17 cellular contexts compared by ENCODE assay signal in the genomic region with DNA sequence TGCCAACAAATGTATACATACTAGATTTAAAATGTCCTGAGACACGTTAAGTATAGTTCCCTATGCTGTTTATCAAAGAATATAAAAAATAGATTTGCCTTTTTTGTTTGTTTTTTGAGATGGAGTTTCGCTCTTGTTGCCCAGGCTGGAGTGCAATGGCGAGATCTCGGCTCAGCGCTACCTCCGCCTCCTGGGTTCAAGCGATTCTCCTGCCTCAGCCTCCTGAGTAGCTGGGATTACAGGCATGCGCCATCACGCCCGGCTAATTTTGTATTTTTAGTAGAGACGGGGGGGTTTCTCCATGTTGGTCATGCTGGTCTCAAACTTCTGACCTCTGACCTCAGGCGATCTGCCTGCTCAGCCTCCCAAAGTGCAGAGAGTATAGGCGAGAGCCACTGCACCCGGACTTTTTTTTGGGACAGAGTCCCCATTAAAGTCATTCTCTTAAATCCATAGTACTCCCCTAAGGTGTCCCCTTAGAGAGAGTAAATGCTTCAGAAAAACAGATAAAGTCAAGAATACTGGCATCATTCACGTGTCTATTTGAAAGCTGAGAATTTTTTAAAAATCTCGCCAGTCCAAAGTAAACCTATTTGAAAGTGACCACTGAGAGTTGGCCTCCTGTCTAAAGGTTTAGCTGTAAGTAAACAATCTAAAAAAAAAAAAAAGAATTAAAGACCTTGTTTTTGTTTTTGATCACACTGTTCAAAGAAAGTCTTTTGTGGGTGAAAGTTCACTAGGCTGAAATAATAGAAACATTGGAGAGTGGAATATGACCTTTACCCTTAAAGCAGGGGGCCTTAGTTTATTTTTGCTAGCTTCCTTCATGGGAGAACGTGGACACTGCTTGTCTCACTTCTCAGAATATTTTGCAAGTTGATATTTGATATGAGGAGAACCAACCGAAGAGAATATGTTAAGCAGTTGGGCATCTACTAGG. TPM values are rescaled to one million over a fixed set of nuclear protein-coding genes. Genes with fewer than 3 reads are reported as not detected.
DNase-seq lines count a peak whose midpoint lies in the region; ATAC-seq, FAIRE-seq and TF ChIP-seq lines count a peak whose summit lies in the region.
"Had no signal": no experiment of that assay in that cellular context is flagged by ENCODE, and none has a peak within 500 bp of the region (broad histone marks: within the 10 kb centered on the region; RNA-seq: fewer than 3 reads in every experiment).

No MANE protein-coding gene starts in this region.

- dilution Hi-C loops in endothelial cell of umbilical vein (cut with MboI; ENCODE audit: extremely low pct_ligation_motif_present, low sequenced_read_pairs): no loop called here

- H4K8ac ChIP-seq in H9 (replicated peaks; ENCODE audit: insufficient read length, low read depth, low read length): no peak overlapping the region

- H3K27ac ChIP-seq in H9 (ENCODE audit: insufficient read length, low read depth, low read length): no peak overlapping the region
- H3K27ac ChIP-seq in endothelial cell of umbilical vein (ENCODE audit: insufficient read depth, low read depth, low read length): no peak overlapping the region
- H3K27ac ChIP-seq in liver (ENCODE audit: low read depth in 1 of 2, low read length in 2 of 2): peak overlapping the region; percentile 75 to 76
- H3K27ac ChIP-seq: C4-2B had no signal

- no peak overlapping the region for H3K4ac ChIP-seq in H9 (ENCODE audit: low read depth, low read length)

- no peak overlapping the region for H2BK120ac ChIP-seq in H9 (ENCODE audit: low read depth, low read length, poor library complexity, severe bottlenecking)

- intact Hi-C loops in endothelial cell of umbilical vein (cut with micrococcal nuclease): no loop called here

- H3K23me2 ChIP-seq in H9 (ENCODE audit: insufficient read length, low read depth, low read length, poor library complexity, severe bottlenecking): no peaks in the 10 kb centered on the region

- no peak overlapping the region for H4K91ac ChIP-seq in H9 (ENCODE audit: insufficient read length, low read depth, low read length)

- H2BK15ac ChIP-seq in H9 (ENCODE audit: low read depth, low read length): no peak overlapping the region

- no peak overlapping the region for H2BK12ac ChIP-seq in H9 (ENCODE audit: insufficient read length, low read depth, low read length)

- H3K9me3 ChIP-seq in H9 (ENCODE audit: control insufficient read depth, low read depth, low read length) (no peaks in the 10 kb centered on the region), endothelial cell of umbilical vein (replicated peaks; ENCODE audit: control insufficient read depth, insufficient read depth, low read length) (no peaks in the 10 kb centered on the region), liver (ENCODE audit: control insufficient read depth in 4 of 4, low read length in 3 of 4) (no peaks in the 10 kb centered on the region)
- H3K9me3 ChIP-seq: BE2C had no signal

- H3K4me1 Mint-ChIP-seq in H9 (peaks cover 3% of the 10 kb centered on the region in 2 experiments; a peak in 3 of 4 replicates), progenitor cell of endocrine pancreas (ENCODE audit: low read depth) (peaks cover 6% of the 10 kb centered on the region)
- no peaks in the 10 kb centered on the region for H3K4me1 Mint-ChIP-seq in activated CD4-positive, alpha-beta T cell treated with anti-CD3 and anti-CD28 coated beads, Interleukin-2, amount 10 ng/mL, durations not matched to agents 7 days and 5 days
- H3K4me1 Mint-ChIP-seq: CD4-positive, alpha-beta memory T cell had no signal

- no peak for TF ChIP-seq POLR2A in endothelial cell of umbilical vein (IDR thresholded peaks at IDR 0.05; ENCODE audit: low read depth, low read length)

- no peaks in the 10 kb centered on the region for H3K27me3 ChIP-seq in H9 (ENCODE audit: insufficient read depth, low read length)
- H3K27me3 ChIP-seq in endothelial cell of umbilical vein (ENCODE audit: control insufficient read depth in 2 of 2, insufficient read depth in 2 of 2, low read length in 2 of 2): no peaks in the 10 kb centered on the region
- H3K27me3 ChIP-seq in liver (ENCODE audit: control insufficient read depth in 4 of 4, insufficient read depth in 4 of 4, low read length in 3 of 4): no peaks in the 10 kb centered on the region
- H3K27me3 ChIP-seq: BE2C had no signal

- H3K27me3 Mint-ChIP-seq in H9 (ENCODE audit: low read depth) (no peaks in the 10 kb centered on the region), progenitor cell of endocrine pancreas (no peaks in the 10 kb centered on the region)
- no peaks in the 10 kb centered on the region for H3K27me3 Mint-ChIP-seq in activated CD4-positive, alpha-beta T cell treated with anti-CD3 and anti-CD28 coated beads, Interleukin-2, amount 10 ng/mL, durations not matched to agents 7 days and 5 days
- H3K27me3 Mint-ChIP-seq: CD4-positive, alpha-beta memory T cell had no signal

- H3K79me2 ChIP-seq in H9 (ENCODE audit: insufficient read depth, low read length): no peaks in the 10 kb centered on the region
- no peaks in the 10 kb centered on the region for H3K79me2 ChIP-seq in endothelial cell of umbilical vein (ENCODE audit: control insufficient read depth, insufficient read depth, low read length)

- H3K4me3 Mint-ChIP-seq in H9: no peak overlapping the region
- no peak overlapping the region for H3K4me3 Mint-ChIP-seq in progenitor cell of endocrine pancreas (ENCODE audit: low read depth)
- H3K4me3 Mint-ChIP-seq in activated CD4-positive, alpha-beta T cell treated with anti-CD3 and anti-CD28 coated beads, Interleukin-2, amount 10 ng/mL, durations not matched to agents 7 days and 5 days: no peak overlapping the region
- H3K4me3 Mint-ChIP-seq: CD4-positive, alpha-beta memory T cell had no signal

- no peaks in the 10 kb centered on the region for H3K9me1 ChIP-seq in endothelial cell of umbilical vein (replicated peaks; ENCODE audit: control insufficient read depth, extremely low read depth, insufficient read depth, low read length)

- H3K79me1 ChIP-seq in H9 (ENCODE audit: insufficient read depth, low read depth, low read length, poor library complexity, severe bottlenecking): no peaks in the 10 kb centered on the region

- H3K4me3 ChIP-seq in endothelial cell of umbilical vein (replicated peaks in 1 of 3; ENCODE audit: insufficient read depth in 1 of 3, low read depth in 1 of 3, low read length in 3 of 3) (no peak overlapping the region), liver (ENCODE audit: low read depth in 1 of 3, low read length in 3 of 3) (no peak overlapping the region)

- H3K9me3 Mint-ChIP-seq in H9 (peaks cover 2 to 3% of the 10 kb centered on the region in 2 experiments; a peak in 1 of 5 replicates), progenitor cell of endocrine pancreas (ENCODE audit: low read depth) (no peaks in the 10 kb centered on the region)
- no peaks in the 10 kb centered on the region for H3K9me3 Mint-ChIP-seq in activated CD4-positive, alpha-beta T cell treated with anti-CD3 and anti-CD28 coated beads, Interleukin-2, amount 10 ng/mL, durations not matched to agents 7 days and 5 days
- H3K9me3 Mint-ChIP-seq: CD4-positive, alpha-beta memory T cell had no signal

- POLR2A ChIA-PET in endothelial cell of umbilical vein (lab: Charles Lee): no interaction called here
- POLR2A ChIA-PET in activated CD4-positive, alpha-beta T cell treated with anti-CD3 and anti-CD28 coated beads, Interleukin-2, amount 10 ng/mL, durations not matched to agents 7 days and 5 days (lab: Charles Lee): no interaction called here

- FAIRE-seq in endothelial cell of umbilical vein (lab: Jason Lieb, UNC): no peak
- FAIRE-seq: G401.6, GM12891, H54 had no signal

- H2AFZ ChIP-seq in H9 (ENCODE audit: low read length) (no peak overlapping the region), endothelial cell of umbilical vein (ENCODE audit: low read depth, low read length) (no peak overlapping the region)

- BruUV-seq in endothelial cell of umbilical vein (replicated peaks; lab: Mats Ljungman, UMichigan): no TSS peak

- no peak overlapping the region for H2AK5ac ChIP-seq in H9 (ENCODE audit: insufficient read length, low read length)

- H3K4me2 ChIP-seq in H9 (ENCODE audit: insufficient read depth, insufficient read length, low read length): no peak overlapping the region
- no peak overlapping the region for H3K4me2 ChIP-seq in endothelial cell of umbilical vein (ENCODE audit: insufficient read depth, low read length)

- H3K9ac ChIP-seq in H9 (ENCODE audit: extremely low read depth, insufficient read length, low read length) (no peak overlapping the region), endothelial cell of umbilical vein (replicated peaks; ENCODE audit: extremely low read depth, insufficient read depth, low read length) (no peak overlapping the region), liver (ENCODE audit: low read depth in 1 of 2, low read length in 2 of 2) (no peak overlapping the region)

- no CpG with 5 or more reads among the region's 18 CpGs for WGBS in H9 (ENCODE audit: extremely low coverage, insufficient read length, low lambda C conversion rate)
- 60% methylated on average over 18 of the region's 18 CpGs for WGBS in liver

- H3K14ac ChIP-seq in H9 (ENCODE audit: insufficient read depth, low read length): no peak overlapping the region

- H4K20me1 ChIP-seq in H9 (ENCODE audit: control insufficient read depth, insufficient read depth, insufficient read length): no peaks in the 10 kb centered on the region
- no peaks in the 10 kb centered on the region for H4K20me1 ChIP-seq in endothelial cell of umbilical vein (replicated peaks; ENCODE audit: control insufficient read depth, extremely low read depth, insufficient read depth, low read length)

- no peak overlapping the region for H2BK5ac ChIP-seq in H9 (ENCODE audit: insufficient read length, low read length)

- no peak overlapping the region for H3K18ac ChIP-seq in H9 (ENCODE audit: insufficient read length, low read depth, low read length)

- no peak overlapping the region for H3K56ac ChIP-seq in H9 (ENCODE audit: insufficient read length, low read depth, low read length)

- no peak overlapping the region for H4K5ac ChIP-seq in H9 (ENCODE audit: insufficient read length, low read depth, low read length)

- DNase-seq in H9 (no peak), endothelial cell of umbilical vein (ENCODE audit: low read depth, low spot score) (peak; percentile 66), progenitor cell of endocrine pancreas (ENCODE audit: low spot score, unreplicated experiment) (no peak), inferior parietal cortex (ENCODE audit: extremely low spot score) (no peak)
- no peak for DNase-seq in activated CD4-positive, alpha-beta T cell treated with anti-CD3 and anti-CD28 coated beads, Interleukin-2, amount 10 ng/mL, durations not matched to agents 7 days and 5 days
- DNase-seq: 8988T; BE2C; CD4-positive, alpha-beta memory T cell; DMS79 treated with DMSO at 0.1 percent for 48 hours; EL had no signal

- H3K36me3 Mint-ChIP-seq in H9 (ENCODE audit: insufficient read depth in 1 of 3, low read depth in 3 of 3) (peaks cover 11 to 17% (median 16%) of the 10 kb centered on the region in 3 experiments), progenitor cell of endocrine pancreas (ENCODE audit: insufficient read depth) (no peaks in the 10 kb centered on the region)
- H3K36me3 Mint-ChIP-seq in activated CD4-positive, alpha-beta T cell treated with anti-CD3 and anti-CD28 coated beads, Interleukin-2, amount 10 ng/mL, durations not matched to agents 7 days and 5 days (ENCODE audit: low read depth): peaks cover 11% of the 10 kb centered on the region

- no peak overlapping the region for H3K23ac ChIP-seq in H9 (ENCODE audit: insufficient read length, low read depth, low read length)

- H3K36me3 ChIP-seq in endothelial cell of umbilical vein (ENCODE audit: control insufficient read depth in 2 of 2, extremely low read depth in 1 of 2, insufficient read depth in 2 of 2, low read length in 2 of 2) (no peaks in the 10 kb centered on the region), liver (ENCODE audit: control insufficient read depth in 4 of 4, insufficient read depth in 3 of 4, low read depth in 1 of 4, low read length in 3 of 4) (no peaks in the 10 kb centered on the region)

- H3T11ph ChIP-seq in H9 (ENCODE audit: low read length): no peak overlapping the region

- CTCF ChIA-PET in endothelial cell of umbilical vein (lab: Charles Lee): interaction anchor here (0.9 to 1.1 kb wide), 3 partner anchors 13 to 69 kb away, joined by 3 to 4 read pairs (median 3); a partner anchor contains a TSS
- CTCF ChIA-PET in activated CD4-positive, alpha-beta T cell treated with anti-CD3 and anti-CD28 coated beads, Interleukin-2, amount 10 ng/mL, durations not matched to agents 7 days and 5 days (lab: Charles Lee): interaction anchor here (0.6 to 1.7 kb wide), 4 partner anchors 11 to 186 kb away, joined by 3 to 6 read pairs (median 4); a partner anchor contains a TSS

- ATAC-seq in GM19328 (IDR thresholded peaks at IDR 0.05; ENCODE audit: unreplicated experiment) (no peak), GM18907 (IDR thresholded peaks at IDR 0.05; ENCODE audit: unreplicated experiment) (no peak)

- H3K27ac Mint-ChIP-seq in H9 (peak overlapping the region in 2 of 3 experiments; percentile 40 to 67; a peak in 2 of 7 replicates), progenitor cell of endocrine pancreas (peak overlapping the region; percentile 43)
- no peak overlapping the region for H3K27ac Mint-ChIP-seq in activated CD4-positive, alpha-beta T cell treated with anti-CD3 and anti-CD28 coated beads, Interleukin-2, amount 10 ng/mL, durations not matched to agents 7 days and 5 days
- H3K27ac Mint-ChIP-seq: CD4-positive, alpha-beta memory T cell had no signal

- TF ChIP-seq RAD21 in liver (IDR thresholded peaks at IDR 0.05): peak; percentile 17 to 43

- TF ChIP-seq CTCF in H9 (conservative IDR thresholded peaks at IDR 0.05): no peak
- TF ChIP-seq CTCF in endothelial cell of umbilical vein (IDR thresholded peaks at IDR 0.05; ENCODE audit: extremely low read depth in 1 of 2, insufficient read depth in 1 of 2, low read depth in 1 of 2, low read length in 2 of 2): no peak
- TF ChIP-seq CTCF in liver (IDR thresholded peaks at IDR 0.05; ENCODE audit: low read depth, low read length, missing input control): no peak
- TF ChIP-seq CTCF in progenitor cell of endocrine pancreas (IDR thresholded peaks at IDR 0.05; ENCODE audit: unreplicated experiment): no peak

- no peak overlapping the region for H2BK20ac ChIP-seq in H9 (ENCODE audit: low read depth, low read length, poor library complexity, severe bottlenecking)

- H3K4me1 ChIP-seq in H9 (ENCODE audit: insufficient read depth, low read length): no peaks in the 10 kb centered on the region
- H3K4me1 ChIP-seq in endothelial cell of umbilical vein (ENCODE audit: control insufficient read depth, extremely low read depth, insufficient read depth, low read length): no peaks in the 10 kb centered on the region
- peaks cover 3 to 32% (median 28%) of the 10 kb centered on the region in 4 donors for H3K4me1 ChIP-seq in liver (ENCODE audit: control insufficient read depth in 4 of 4, insufficient read depth in 4 of 4, low read length in 3 of 4)
- H3K4me1 ChIP-seq: BE2C had no signal

RNA-seq across cellular contexts. Expression of a gene that starts 48.0 kb away (rescaled TPM):
- total RNA-seq in H9 (2021): 379 and 381 TPM in 2 replicates
- total RNA-seq in endothelial cell of umbilical vein: 117 and 148 TPM in 2 replicates
- 162 and 188 TPM in 2 replicates for polyA plus RNA-seq in endothelial cell of umbilical vein
- 67.0 and 69.4 TPM in 2 replicates for polyA plus RNA-seq in endothelial cell of umbilical vein (2011; cell fraction: cytosol; rRNA removed)
- polyA plus RNA-seq in endothelial cell of umbilical vein (2011; cell fraction: nucleus; rRNA removed): 78.3 and 86.0 TPM in 2 replicates
- 161 and 167 TPM in 2 replicates for polyA plus RNA-seq in endothelial cell of umbilical vein (2012)
- polyA minus RNA-seq in endothelial cell of umbilical vein: 680 and 711 TPM in 2 replicates
- 165 TPM for polyA minus RNA-seq in endothelial cell of umbilical vein (2011; cell fraction: cytosol; rRNA and poly(A)+ RNA removed)
- 113 and 130 TPM in 2 replicates for polyA minus RNA-seq in endothelial cell of umbilical vein (2011; cell fraction: nucleus; rRNA and poly(A)+ RNA removed)
- total RNA-seq in liver: 10 to 100 TPM; 37.4 to 87.3 TPM
- polyA plus RNA-seq in liver: 10 to 100 TPM; 28.3 to 31.7 TPM
- total RNA-seq in progenitor cell of endocrine pancreas: 62.7 and 65.0 TPM in 2 replicates
- total RNA-seq in activated CD4-positive, alpha-beta T cell treated with anti-CD3 and anti-CD28 coated beads, Interleukin-2, amount 10 ng/mL, durations not matched to agents 7 days and 5 days: 10 to 100 TPM; 54.0 to 55.4 TPM

Comparison
In these comparisons a context has a peak if more than half of its experiments do, and no peak if none do; other contexts are left out.
1. H3K27ac ChIP-seq: peak in liver (2 of 2); none in H9 (single experiment) and endothelial cell of umbilical vein (single experiment).